Comparison of ENCODE assay signal across 32 cellular contexts in genomic region chr10:48902096-48902495, GRCh38. TPM values are rescaled to one million over a fixed set of nuclear protein-coding genes. Genes with fewer than 3 reads are reported as not detected.
"Had no signal": no experiment of that assay in that cellular context is flagged by ENCODE, and none has a peak within 500 bp of the region (broad histone marks: within the 10 kb centered on the region; RNA-seq: fewer than 3 reads in every experiment).

No MANE protein-coding gene starts in this region.

- H3K27me3 ChIP-seq: gastrocnemius medialis, left lung, ovary, sigmoid colon, testis, tibial artery, upper lobe of right lung, vagina had no signal

- H3K36me3 ChIP-seq: gastrocnemius medialis, ovary, sigmoid colon, tibial artery, upper lobe of right lung, vagina had no signal

- H3K27ac ChIP-seq: coronary artery, epithelial cell of prostate, gastrocnemius medialis, left lung, ovary, psoas muscle, sigmoid colon, testis, tibial artery, upper lobe of right lung, vagina had no signal

- H3K4me1 Mint-ChIP-seq: naive thymus-derived CD4-positive, alpha-beta T cell; nephron progenitor cell had no signal

- H3K9me3 Mint-ChIP-seq: nephron progenitor cell; stimulated activated memory B cell treated with anti-CD40 and anti-IgM and Interleukin-4, amounts not matched to agents 10 μg/mL and 1 μg/mL and 100 μg/mL, for 72 hours had no signal

- H3K9me3 ChIP-seq: gastrocnemius medialis, left lung, ovary, psoas muscle, sigmoid colon, testis, tibial artery, upper lobe of right lung, vagina had no signal

- H3K27me3 Mint-ChIP-seq: stimulated activated memory B cell treated with anti-CD40 and anti-IgM and Interleukin-4, amounts not matched to agents 10 μg/mL and 1 μg/mL and 100 μg/mL, for 72 hours had no signal

- H3K4me3 ChIP-seq: coronary artery, gastrocnemius medialis, left lung, ovary, psoas muscle, sigmoid colon, testis, tibial artery, upper lobe of right lung, vagina had no signal

- ATAC-seq: esophagus mucosa; gastrocnemius medialis; left cardiac atrium; naive thymus-derived CD4-positive, alpha-beta T cell; psoas muscle; right cardiac atrium; stimulated activated memory B cell treated with anti-CD40 and anti-IgM and Interleukin-4, amounts not matched to agents 10 μg/mL and 1 μg/mL and 100 μg/mL, for 72 hours; stimulated activated naive CD8-positive, alpha-beta T cell treated with anti-CD3 and anti-CD28 coated beads, Interleukin-15, Interleukin-2, amounts not matched to agents 100 U/mL and 50 U/mL, for 24 hours; upper lobe of right lung had no signal

- H3K4me1 ChIP-seq: gastrocnemius medialis, psoas muscle, sigmoid colon, testis, tibial artery, upper lobe of right lung, vagina had no signal

- H3K4me3 Mint-ChIP-seq: naive thymus-derived CD4-positive, alpha-beta T cell; nephron progenitor cell; stimulated activated memory B cell treated with anti-CD40 and anti-IgM and Interleukin-4, amounts not matched to agents 10 μg/mL and 1 μg/mL and 100 μg/mL, for 72 hours had no signal

- H3K27ac Mint-ChIP-seq: naive thymus-derived CD4-positive, alpha-beta T cell; nephron progenitor cell had no signal

- DNase-seq: effector CD4-positive, alpha-beta T cell; foreskin fibroblast; gastrocnemius medialis; left cardiac atrium; left lung; mesendoderm; midbrain; naive thymus-derived CD4-positive, alpha-beta T cell; nephron progenitor cell; nucleus accumbens; ovary; posterior cingulate gyrus; psoas muscle; right cardiac atrium; sigmoid colon; stimulated activated CD4-positive, alpha-beta T cell treated with anti-CD3 and anti-CD28 coated beads, Interleukin-4, amount 100 ng/mL, for 4 hours; stimulated activated naive CD8-positive, alpha-beta T cell treated with anti-CD3 and anti-CD28 coated beads, Interleukin-15, Interleukin-2, amounts not matched to agents 100 U/mL and 50 U/mL, for 24 hours; substantia nigra; testis; tibial artery; upper lobe of right lung had no signal

RNA-seq across cellular contexts. Expression of gene LRRC18, which starts 37.5 kb away (rescaled TPM):
- total RNA-seq: dermis microvascular lymphatic vessel endothelial cell; esophagus mucosa; gastrocnemius medialis; glomerular endothelial cell; kidney epithelial cell; left cardiac atrium; lower leg skin; lung microvascular endothelial cell; naive thymus-derived CD4-positive, alpha-beta T cell; psoas muscle; renal cortical epithelial cell; right cardiac atrium; sigmoid colon; vagina had no signal
- polyA plus RNA-seq: naive thymus-derived CD4-positive, alpha-beta T cell; psoas muscle; right cardiac atrium had no signal
